ENCODE assay signal across 8 cellular contexts in genomic region chr20:35277127-35277526, GRCh38. TPM values are rescaled to one million over a fixed set of nuclear protein-coding genes. Genes with fewer than 3 reads are reported as not detected.
DNase-seq lines count a peak whose midpoint lies in the region; ATAC-seq and TF ChIP-seq lines count a peak whose summit lies in the region.

No MANE protein-coding gene starts in this region.

- no peak for TF ChIP-seq CTCF in fibroblast of mammary gland (conservative IDR thresholded peaks at IDR 0.05; ENCODE audit: control insufficient read depth, insufficient read depth, low read depth, low read length)

- H3K9me3 ChIP-seq in SJSA1 (replicated peaks): no peaks in the 10 kb centered on the region

- peaks cover 17% of the 10 kb centered on the region for H3K4me1 ChIP-seq in SJSA1 (replicated peaks)

- peaks cover 79% of the 10 kb centered on the region for H3K36me3 ChIP-seq in SJSA1

- ATAC-seq in GM19043 (IDR thresholded peaks at IDR 0.05; ENCODE audit: low read depth, unreplicated experiment) (peak; percentile 4), HG02885 (IDR thresholded peaks at IDR 0.05; ENCODE audit: poor library complexity, unreplicated experiment) (no peak)

- no peaks in the 10 kb centered on the region for H3K27me3 ChIP-seq in SJSA1 (replicated peaks)

- peak in 1 of 2 experiments; percentile 49 for DNase-seq in SJSA1 (ENCODE audit: low read depth in 1 of 2, low spot score in 2 of 2)
- no peak for DNase-seq in fibroblast of mammary gland (ENCODE audit: low read depth)
- DNase-seq in skeletal muscle cell (ENCODE audit: low read depth): no peak
- no peak for DNase-seq in COLO829 (ENCODE audit: low spot score)
- DNase-seq in islet precursor cell: no peak
- no peak for DNase-seq in DMS153 (lab: John Stamatoyannopoulos, UW)

- H3K4me3 ChIP-seq in SJSA1: peak overlapping the region; percentile 77
- peak overlapping the region; percentile 79 for H3K4me3 ChIP-seq in fibroblast of mammary gland (ENCODE audit: control insufficient read depth, low read depth, low read length)
- H3K4me3 ChIP-seq in skeletal muscle cell (ENCODE audit: low read depth, low read length): peak overlapping the region; percentile 70

- peak overlapping the region; percentile 93 for H3K27ac ChIP-seq in SJSA1

RNA-seq across cellular contexts. Expression of gene MMP24OS, which starts 0.8 kb away (rescaled TPM):
- 18.5 and 19.1 TPM in 2 replicates for total RNA-seq in SJSA1 (2014; rRNA removed; shearing (Covaris generic))

RNA-seq across cellular contexts. Expression of gene EIF6, which starts 7.4 kb away (rescaled TPM):
- 118 and 155 TPM in 2 replicates for total RNA-seq in SJSA1 (2014; rRNA removed; shearing (Covaris generic))

RNA-seq across cellular contexts. Expression of gene FAM83C, which starts 15.1 kb away (rescaled TPM):
- total RNA-seq in SJSA1 (2014; rRNA removed; shearing (Covaris generic)): not detected in 2 replicates

RNA-seq across cellular contexts. Expression of gene MMP24, which starts 50.6 kb away (rescaled TPM):
- total RNA-seq in SJSA1 (2014; rRNA removed; shearing (Covaris generic)): 0.50 and 0.71 TPM in 2 replicates
